In the genomic region with DNA sequence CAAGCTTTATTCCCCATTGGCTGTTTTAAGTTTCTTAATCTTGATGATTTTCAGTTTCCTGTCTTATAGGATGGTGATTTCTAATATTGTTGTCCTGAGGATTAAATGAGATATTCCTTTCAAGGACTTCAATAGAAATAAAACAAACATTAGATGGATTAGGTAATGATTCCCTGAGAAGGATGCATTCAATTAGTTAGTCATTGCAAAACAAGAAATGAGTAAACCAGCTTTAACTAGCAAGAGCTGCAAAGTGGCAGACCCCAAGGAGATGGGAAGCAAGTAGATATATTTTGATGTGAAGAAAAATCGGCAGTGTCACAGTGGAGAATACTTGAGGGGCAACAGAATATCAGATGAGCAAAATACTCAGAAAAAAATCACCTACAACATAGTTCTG, we compare ENCODE assay signal across 25 cellular contexts.
"Had no signal": no experiment of that assay in that cellular context is flagged by ENCODE, and none has a peak within 500 bp of the region (broad histone marks: within the 10 kb centered on the region; RNA-seq: fewer than 3 reads in every experiment).

No MANE protein-coding gene starts in this region.

- H3K4me3 ChIP-seq: pancreas, prostate gland, right lobe of liver, sigmoid colon, stomach, thoracic aorta, thyroid gland, tibial nerve, upper lobe of left lung, vagina had no signal

- H3K27me3 ChIP-seq: neutrophil, right lobe of liver, sigmoid colon, stomach, thyroid gland, tibial nerve, upper lobe of left lung, vagina had no signal

- H3K4me1 ChIP-seq: pancreas, prostate gland, right lobe of liver, sigmoid colon, stomach, tibial nerve, upper lobe of left lung, vagina had no signal

- ATAC-seq: naive thymus-derived CD8-positive, alpha-beta T cell; natural killer cell treated with Interleukin-12 subunit alpha and Interleukin-12 subunit beta and Interleukin-15 and Interleukin-18, amount 100 ng/mL, for 72 hours; pancreas; right cardiac atrium; right lobe of liver; stimulated activated effector memory CD8-positive, alpha-beta T cell treated with anti-CD3 and anti-CD28 coated beads, Interleukin-12 subunit alpha, Interleukin-12 subunit beta, amount 100 ng/mL, for 72 hours; stimulated activated naive B cell treated with anti-CD40 and anti-IgM and Interleukin-4, amounts not matched to agents 10 μg/mL and 1 μg/mL and 100 μg/mL, for 72 hours had no signal

- H3K36me3 ChIP-seq: neutrophil, pancreas, prostate gland, right lobe of liver, sigmoid colon, stomach, thoracic aorta, thyroid gland, tibial nerve, upper lobe of left lung, vagina had no signal

- DNase-seq: naive thymus-derived CD8-positive, alpha-beta T cell; nephron progenitor cell; nucleus accumbens; pancreas; right cardiac atrium; right lobe of liver; sigmoid colon; small intestine; stimulated activated CD4-positive, alpha-beta T cell treated with anti-CD3 and anti-CD28 coated beads, Interleukin-15, amount 100 ng/mL, for 24 hours; stimulated activated CD4-positive, alpha-beta T cell treated with anti-CD3 and anti-CD28 coated beads, Interleukin-2, amount 100 ng/mL, for 24 hours; stimulated activated CD4-positive, alpha-beta T cell treated with anti-CD3 and anti-CD28 coated beads, Interleukin-2, amount 100 ng/mL, for 48 hours; stimulated activated CD4-positive, alpha-beta T cell treated with anti-CD3 and anti-CD28 coated beads, Interleukin-4, amount 100 ng/mL, for 24 hours; stimulated activated naive B cell treated with anti-CD40 and anti-IgM and Interleukin-4, amounts not matched to agents 10 μg/mL and 1 μg/mL and 100 μg/mL, for 72 hours; stimulated activated naive CD4-positive, alpha-beta T cell treated with Interleukin-2 at 50 U/mL for 16 hours; stomach; thyroid gland; trophoblast cell had no signal

- H3K27ac ChIP-seq: neutrophil, pancreas, prostate gland, right lobe of liver, sigmoid colon, stomach, thoracic aorta, thyroid gland, tibial nerve, upper lobe of left lung, vagina had no signal

- H3K9me3 ChIP-seq: neutrophil, pancreas, prostate gland, right lobe of liver, sigmoid colon, stomach, thoracic aorta, thyroid gland, tibial nerve, upper lobe of left lung, vagina had no signal
